In the genomic region with DNA sequence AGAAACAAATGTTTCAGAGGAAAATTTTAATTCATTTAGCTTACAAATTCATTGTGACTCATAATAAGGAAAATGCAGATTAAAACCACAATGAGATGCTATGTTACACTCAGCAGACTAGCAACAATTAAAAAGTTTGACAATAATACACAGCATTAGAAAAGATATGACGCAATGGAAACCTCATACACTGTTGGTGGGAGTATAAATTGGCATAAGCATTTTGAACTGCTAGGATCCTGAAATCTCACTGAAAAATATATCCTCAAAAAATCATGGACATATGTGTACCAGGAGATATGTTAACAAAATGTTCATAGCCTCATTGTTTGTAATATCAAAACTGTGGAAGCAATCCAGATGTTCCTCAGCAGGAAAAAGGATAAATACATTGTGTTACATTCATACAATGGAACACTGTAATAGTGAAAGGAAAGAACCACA, we compare ENCODE assay signal across 24 cellular contexts. TPM values are rescaled to one million over a fixed set of nuclear protein-coding genes. Genes with fewer than 3 reads are reported as not detected.
DNase-seq lines count a peak whose midpoint lies in the region; ATAC-seq, FAIRE-seq and TF ChIP-seq lines count a peak whose summit lies in the region.
"Had no signal": no experiment of that assay in that cellular context is flagged by ENCODE, and none has a peak within 500 bp of the region (broad histone marks: within the 10 kb centered on the region; RNA-seq: fewer than 3 reads in every experiment).

No MANE protein-coding gene starts in this region.

- H3K4me2 ChIP-seq in endothelial cell of umbilical vein (ENCODE audit: insufficient read depth, low read length), result peak overlapping the region; percentile 76

- peak overlapping the region; percentile 79 for H3K27ac ChIP-seq in endothelial cell of umbilical vein (ENCODE audit: insufficient read depth, low read depth, low read length)
- H3K27ac ChIP-seq: body of pancreas, coronary artery, neutrophil, thoracic aorta had no signal

- H3K9me3 ChIP-seq in endothelial cell of umbilical vein (replicated peaks; ENCODE audit: control insufficient read depth, insufficient read depth, low read length), result no peaks in the 10 kb centered on the region
- H3K9me3 ChIP-seq: body of pancreas, Caco-2, MG63, neutrophil, thoracic aorta had no signal

- POLR2A ChIA-PET in endothelial cell of umbilical vein (lab: Charles Lee), result interaction anchor here (1.5 kb wide), 1 partner anchor 14 kb away, joined by 5 read pairs; the partner anchor contains the start of gene CALCRL

- ATAC-seq in left lobe of liver, result no peak
- ATAC-seq: activated CD8-positive, alpha-beta T cell treated with anti-CD3 and anti-CD28 coated beads, Interleukin-2, amount 10 ng/mL, durations not matched to agents 7 days and 5 days; body of pancreas; left colon had no signal

- H3K9me1 ChIP-seq in endothelial cell of umbilical vein (replicated peaks; ENCODE audit: control insufficient read depth, extremely low read depth, insufficient read depth, low read length), result no peaks in the 10 kb centered on the region

- in situ Hi-C loops in SK-MEL-5 (cut with HindIII; ENCODE audit: low pct_unique_long_range_greater_than_20kb, low sequenced_read_pairs), result no loop called here

- H3K27me3 ChIP-seq in endothelial cell of umbilical vein (ENCODE audit: control insufficient read depth in 2 of 2, insufficient read depth in 2 of 2, low read length in 2 of 2), result no peaks in the 10 kb centered on the region
- H3K27me3 ChIP-seq: body of pancreas, MG63, neutrophil had no signal

- H3K79me2 ChIP-seq in endothelial cell of umbilical vein (ENCODE audit: control insufficient read depth, insufficient read depth, low read length), result peaks cover 81% of the 10 kb centered on the region

- no peak overlapping the region for H3K4me3 ChIP-seq in endothelial cell of umbilical vein (replicated peaks in 1 of 3; ENCODE audit: insufficient read depth in 1 of 3, low read depth in 1 of 3, low read length in 3 of 3)
- H3K4me3 ChIP-seq: body of pancreas, coronary artery, MG63, thoracic aorta had no signal

- no TSS peak for BruUV-seq in endothelial cell of umbilical vein (replicated peaks; lab: Mats Ljungman, UMichigan)

- peaks cover 98% of the 10 kb centered on the region for H3K4me1 ChIP-seq in endothelial cell of umbilical vein (ENCODE audit: control insufficient read depth, extremely low read depth, insufficient read depth, low read length)
- H3K4me1 ChIP-seq: body of pancreas, Caco-2 had no signal

- peaks cover 2 to 20% of the 10 kb centered on the region in 2 experiments for H3K36me3 ChIP-seq in endothelial cell of umbilical vein (ENCODE audit: control insufficient read depth in 2 of 2, extremely low read depth in 1 of 2, insufficient read depth in 2 of 2, low read length in 2 of 2)
- H3K36me3 ChIP-seq: MG63, neutrophil, thoracic aorta had no signal

- intact Hi-C loops in endothelial cell of umbilical vein (cut with micrococcal nuclease), result no loop called here

- CTCF ChIA-PET in endothelial cell of umbilical vein (lab: Charles Lee), result interaction anchor here (1.0 to 1.9 kb wide), 4 partner anchors 7 to 296 kb away, joined by 3 to 4 read pairs (median 4); partner anchors contain the start of gene CALCRL

- no peak for FAIRE-seq in endothelial cell of umbilical vein (lab: Jason Lieb, UNC)
- FAIRE-seq: H1 had no signal

- TF ChIP-seq CTCF in endothelial cell of umbilical vein (IDR thresholded peaks at IDR 0.05; ENCODE audit: extremely low read depth in 1 of 2, insufficient read depth in 1 of 2, low read depth in 1 of 2, low read length in 2 of 2), result no peak

- TF ChIP-seq POLR2A in endothelial cell of umbilical vein (IDR thresholded peaks at IDR 0.05; ENCODE audit: low read depth, low read length), result no peak

- dilution Hi-C loops in endothelial cell of umbilical vein (cut with MboI; ENCODE audit: extremely low pct_ligation_motif_present, low sequenced_read_pairs), result loop anchor here (25.0 kb wide), 1 partner anchor 522 kb away; no protein-coding TSS in a partner anchor

- H2AFZ ChIP-seq in endothelial cell of umbilical vein (ENCODE audit: low read depth, low read length), result no peak overlapping the region

- H3K9ac ChIP-seq in endothelial cell of umbilical vein (replicated peaks; ENCODE audit: extremely low read depth, insufficient read depth, low read length), result peak overlapping the region; percentile 25

- DNase-seq in EH (ENCODE audit: low read depth), result peak; percentile 74
- DNase-seq in SK-MEL-5 (ENCODE audit: low read depth, low spot score), result peak; percentile 4
- peak; percentile 64 for DNase-seq in endothelial cell of umbilical vein (ENCODE audit: low read depth, low spot score)
- peak; percentile 11 for DNase-seq in myocyte (ENCODE audit: low read depth)
- DNase-seq in NK-92 (lab: John Stamatoyannopoulos, UW; ENCODE audit: unreplicated experiment), result no peak
- DNase-seq in NCI-H2196 treated with DMSO at 0.1 percent for 48 hours (lab: John Stamatoyannopoulos, UW; ENCODE audit: unreplicated experiment), result no peak
- DNase-seq in KG1 (lab: John Stamatoyannopoulos, UW), result no peak
- DNase-seq in left lobe of liver (ENCODE audit: low spot score), result no peak
- DNase-seq: activated CD4-positive, CD25-positive, alpha-beta regulatory T cell; activated CD8-positive, alpha-beta T cell treated with anti-CD3 and anti-CD28 coated beads, Interleukin-2, amount 10 ng/mL, durations not matched to agents 7 days and 5 days; activated naive CD4-positive, alpha-beta T cell treated with anti-CD3 and anti-CD28 coated beads, Interleukin-2, amount 50 U/mL, for 16 hours; activated T-cell treated with anti-CD3 and anti-CD28 coated beads, Interleukin-2, amount 50 U/mL, for 48 hours; body of pancreas; Caco-2; left colon; MG63; NCI-H1436; OCI-M1; retina; SHP77 treated with DMSO at 0.1 percent for 48 hours had no signal

- no peaks in the 10 kb centered on the region for H4K20me1 ChIP-seq in endothelial cell of umbilical vein (replicated peaks; ENCODE audit: control insufficient read depth, extremely low read depth, insufficient read depth, low read length)

TF ChIP-seq in endothelial cell of umbilical vein, 7 proteins besides CTCF, POLR2A, EP300 and RAD21:
- no peak for TF ChIP-seq MAX (IDR thresholded peaks at IDR 0.05; ENCODE audit: insufficient read depth, insufficient read length)
- TF ChIP-seq FOS (IDR thresholded peaks at IDR 0.05; ENCODE audit: borderline replicate concordance, insufficient read depth, low read length), result no peak
- no peak for TF ChIP-seq GATA2 (IDR thresholded peaks at IDR 0.05; ENCODE audit: insufficient read depth, insufficient read length, low read depth, low read length)
- no peak for TF ChIP-seq POLR2AphosphoS5 (IDR thresholded peaks at IDR 0.05; ENCODE audit: insufficient read depth, low read depth, low read length)
- TF ChIP-seq MYC (IDR thresholded peaks at IDR 0.05; ENCODE audit: low read depth, low read length), result no peak
- no peak for TF ChIP-seq JUN (IDR thresholded peaks at IDR 0.05; ENCODE audit: borderline replicate concordance, insufficient read depth, insufficient read length, low read depth)
- no peak for TF ChIP-seq EZH2 (IDR thresholded peaks at IDR 0.05; ENCODE audit: borderline replicate concordance, low read depth, low read length, severe bottlenecking)

RNA-seq across cellular contexts. Expression of gene CALCRL, which starts 13.7 kb away (rescaled TPM):
- 1.1 and 1.7 TPM in 2 replicates for total RNA-seq in SK-MEL-5 (2014; rRNA removed; shearing (Covaris generic))
- 0.29 and 0.75 TPM in 2 replicates for polyA plus RNA-seq in SK-MEL-5 (2015; cell fraction: cytosol; rRNA removed)
- 0.25 and 0.49 TPM in 2 replicates for polyA plus RNA-seq in SK-MEL-5 (2015; cell fraction: nucleus; rRNA removed)
- total RNA-seq in endothelial cell of umbilical vein (244 and 252 TPM in 2 replicates), myocyte (10.3 and 12.8 TPM in 2 replicates), left lobe of liver (5.2 TPM)
- polyA plus RNA-seq in endothelial cell of umbilical vein, result 194 and 222 TPM in 2 replicates
- polyA plus RNA-seq in endothelial cell of umbilical vein (2011; cell fraction: cytosol; rRNA removed), result 126 and 128 TPM in 2 replicates
- 143 and 153 TPM in 2 replicates for polyA plus RNA-seq in endothelial cell of umbilical vein (2011; cell fraction: nucleus; rRNA removed)
- 78.3 and 90.6 TPM in 2 replicates for polyA plus RNA-seq in endothelial cell of umbilical vein (2012)
- polyA minus RNA-seq in endothelial cell of umbilical vein, result 371 and 410 TPM in 2 replicates
- not detected for polyA minus RNA-seq in endothelial cell of umbilical vein (2011; cell fraction: cytosol; rRNA and poly(A)+ RNA removed)
- 452 and 634 TPM in 2 replicates for polyA minus RNA-seq in endothelial cell of umbilical vein (2011; cell fraction: nucleus; rRNA and poly(A)+ RNA removed)
- polyA plus RNA-seq in myocyte (2012), result 2.0 TPM
- total RNA-seq: Caco-2 had no signal

Comparison
In these comparisons a context has a peak if more than half of its experiments do, and no peak if none do; other contexts are left out.
1. DNase-seq: peak in EH (single experiment), SK-MEL-5 (single experiment), endothelial cell of umbilical vein (single experiment) and myocyte (single experiment); none in NK-92 (single experiment), NCI-H2196 treated with DMSO at 0.1 percent for 48 hours (single experiment), KG1 (single experiment) and left lobe of liver (single experiment).
2. RNA of gene CALCRL, which starts 13.7 kb away (total RNA-seq): 244 to 252 TPM in endothelial cell of umbilical vein; 10.3 to 12.8 TPM in myocyte, 5.2 TPM in left lobe of liver (single experiment) and 1.1 to 1.7 TPM in SK-MEL-5; every median in the first group is over 10 times any median in the second.